In the genomic region with DNA sequence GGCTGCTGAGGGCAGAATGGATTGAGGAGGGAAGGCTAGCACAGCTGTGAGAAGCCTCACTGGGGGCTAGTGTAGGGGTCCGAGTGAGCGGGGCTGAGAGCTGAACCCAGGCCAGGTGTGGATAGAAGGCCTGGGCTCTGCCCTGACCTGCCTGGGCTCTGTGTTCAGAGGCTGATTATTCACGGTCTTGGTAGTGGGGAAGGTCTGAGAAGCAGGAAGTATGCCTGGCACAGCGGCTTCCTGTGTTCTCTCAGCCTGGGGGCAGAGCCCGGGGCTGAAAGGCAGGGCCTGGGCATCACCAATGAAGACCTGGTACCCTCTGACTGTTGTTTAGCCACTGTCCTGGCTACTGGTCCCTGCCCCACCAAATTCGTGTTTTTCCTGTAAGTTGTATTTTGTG, we compare ENCODE assay signal across 20 cellular contexts.
DNase-seq lines count a peak whose midpoint lies in the region; ATAC-seq, FAIRE-seq and TF ChIP-seq lines count a peak whose summit lies in the region.
"Had no signal": no experiment of that assay in that cellular context is flagged by ENCODE, and none has a peak within 500 bp of the region (broad histone marks: within the 10 kb centered on the region; RNA-seq: fewer than 3 reads in every experiment).

No MANE protein-coding gene starts in this region.

- H2AK5ac ChIP-seq in H1 (ENCODE audit: low read depth, low read length), result 0 out of 2 replicates have a peak overlapping the region, but pooled peaks have one; percentile 39

- no peak overlapping the region for H3K9ac ChIP-seq in H1 (replicated peaks in 1 of 4; ENCODE audit: extremely low read depth in 1 of 4, low read depth in 3 of 4, low read length in 3 of 4)

- no peak overlapping the region for H2BK20ac ChIP-seq in H1 (ENCODE audit: low read length)

- H3K27me3 ChIP-seq in RWPE2 (ENCODE audit: insufficient read depth, poor library complexity, severe bottlenecking), result no peaks in the 10 kb centered on the region
- H3K27me3 ChIP-seq in H1 (replicated peaks in 1 of 4; ENCODE audit: control insufficient read depth in 3 of 4, extremely low read depth in 1 of 4, insufficient read depth in 3 of 4, low read length in 3 of 4), result no peaks in the 10 kb centered on the region; a peak in 1 of 7 replicates
- H3K27me3 ChIP-seq: ascending aorta, tibial artery had no signal

- no peak overlapping the region for H3K14ac ChIP-seq in H1 (ENCODE audit: insufficient read length)

- H3K4me3 ChIP-seq in RWPE2 (ENCODE audit: severe bottlenecking) (no peak overlapping the region), H1 (ENCODE audit: extremely low read depth in 1 of 4, insufficient read depth in 2 of 4, low read depth in 3 of 4, low read length in 4 of 4) (no peak overlapping the region)
- H3K4me3 ChIP-seq: ascending aorta, gastroesophageal sphincter, left ventricle myocardium inferior, skin epidermis, tibial artery had no signal

- intact Hi-C loops in activated CD4-positive, alpha-beta T cell treated with anti-CD3 and anti-CD28 coated beads for 36 hours (cut with DNase I, micrococcal nuclease), result no loop called here
- intact Hi-C loops in sciatic nerve (cut with DNase I), result no loop called here

- H3K27ac ChIP-seq in RWPE2 (ENCODE audit: poor library complexity, severe bottlenecking) (peak overlapping the region; percentile 33), H1 (ENCODE audit: low read depth, low read length) (no peak overlapping the region)
- H3K27ac ChIP-seq: ascending aorta, gastroesophageal sphincter, left ventricle myocardium inferior, skin epidermis, tibial artery had no signal

- H2BK5ac ChIP-seq in H1 (ENCODE audit: low read depth, low read length), result no peak overlapping the region

- no peak for FAIRE-seq in H1 (lab: Jason Lieb, UNC)
- FAIRE-seq: A204.1 had no signal

- H3K23ac ChIP-seq in H1 (ENCODE audit: insufficient read length), result no peak overlapping the region

- H2BK120ac ChIP-seq in H1 (replicated peaks; ENCODE audit: low read depth, low read length), result no peak overlapping the region

- H3K79me1 ChIP-seq in H1 (ENCODE audit: low read depth, low read length), result no peaks in the 10 kb centered on the region

- no peak overlapping the region for H3K18ac ChIP-seq in H1 (ENCODE audit: extremely low read depth, low read length)

- no peak for TF ChIP-seq CTCF in RWPE2 (IDR thresholded peaks at IDR 0.05; ENCODE audit: poor library complexity, severe bottlenecking)
- no peak for TF ChIP-seq CTCF in H1 (IDR thresholded peaks at IDR 0.05; ENCODE audit: control extremely low read depth in 1 of 3, insufficient read depth in 1 of 3, low read depth in 1 of 3, low read length in 3 of 3)

- no peak overlapping the region for H2BK15ac ChIP-seq in H1 (ENCODE audit: low read length)

- H3K4me1 Mint-ChIP-seq in activated CD4-positive, alpha-beta T cell treated with anti-CD3 and anti-CD28 coated beads for 36 hours, result peaks cover 11% of the 10 kb centered on the region

- POLR2A ChIA-PET in activated CD4-positive, alpha-beta T cell treated with anti-CD3 and anti-CD28 coated beads for 36 hours (lab: Charles Lee), result no interaction called here
- POLR2A ChIA-PET in H1 (lab: Charles Lee; ENCODE audit: partially characterized antibody), result no interaction called here

- no peak for TF ChIP-seq EP300 in H1 (IDR thresholded peaks at IDR 0.05; ENCODE audit: borderline replicate concordance in 1 of 2, low read depth in 2 of 2, low read length in 2 of 2)

- no peaks in the 10 kb centered on the region for H3K36me3 Mint-ChIP-seq in activated CD4-positive, alpha-beta T cell treated with anti-CD3 and anti-CD28 coated beads for 36 hours (ENCODE audit: low read depth)
- H3K36me3 Mint-ChIP-seq: CD14-positive monocyte had no signal

- no peak overlapping the region for H4K8ac ChIP-seq in H1 (ENCODE audit: extremely low read depth, insufficient read depth, low read length)

- H3K36me3 ChIP-seq in RWPE2 (ENCODE audit: low read depth), result no peaks in the 10 kb centered on the region
- no peaks in the 10 kb centered on the region for H3K36me3 ChIP-seq in H1 (ENCODE audit: control insufficient read depth in 2 of 4, insufficient read depth in 4 of 4, low read length in 3 of 4)
- H3K36me3 ChIP-seq: ascending aorta, gastroesophageal sphincter, left ventricle myocardium inferior, tibial artery had no signal

- no peak overlapping the region for H3K4ac ChIP-seq in H1 (replicated peaks; ENCODE audit: insufficient read length, low read depth, low read length)

- no peak overlapping the region for H2BK12ac ChIP-seq in H1 (ENCODE audit: low read depth, low read length)

- no peaks in the 10 kb centered on the region for H3K9me3 Mint-ChIP-seq in activated CD4-positive, alpha-beta T cell treated with anti-CD3 and anti-CD28 coated beads for 36 hours (ENCODE audit: low read depth)
- H3K9me3 Mint-ChIP-seq: activated CD4-positive, alpha-beta memory T cell treated with anti-CD3 and anti-CD28 coated beads, Interleukin-2, amount 10 ng/mL, durations not matched to agents 7 days and 5 days had no signal

- no peak overlapping the region for H3K27ac Mint-ChIP-seq in activated CD4-positive, alpha-beta T cell treated with anti-CD3 and anti-CD28 coated beads for 36 hours
- H3K27ac Mint-ChIP-seq: activated CD4-positive, alpha-beta memory T cell treated with anti-CD3 and anti-CD28 coated beads, Interleukin-2, amount 10 ng/mL, durations not matched to agents 7 days and 5 days; CD14-positive monocyte had no signal

- H4K5ac ChIP-seq in H1 (ENCODE audit: insufficient read length, low read depth, low read length), result no peak overlapping the region

- H3K23me2 ChIP-seq in H1 (ENCODE audit: low read depth, low read length), result peaks cover 8% of the 10 kb centered on the region; the same call in 1 of the 2 replicates

- peak; percentile 12 for DNase-seq in activated CD4-positive, alpha-beta T cell treated with anti-CD3 and anti-CD28 coated beads for 36 hours
- no peak for DNase-seq in activated CD4-positive, alpha-beta T cell treated with anti-CD3 and anti-CD28 coated beads, Interleukin-2, amount 50 U/mL, for 1 hour
- no peak for DNase-seq in RWPE2 (ENCODE audit: low spot score)
- DNase-seq in H1 (ENCODE audit: low read depth in 1 of 2, low spot score in 2 of 2), result no peak
- no peak for DNase-seq in sciatic nerve (ENCODE audit: low spot score)
- no peak for DNase-seq in SW 1271 (lab: John Stamatoyannopoulos, UW)
- DNase-seq: activated CD4-positive, alpha-beta memory T cell treated with anti-CD3 and anti-CD28 coated beads, Interleukin-2, amount 10 ng/mL, durations not matched to agents 7 days and 5 days; GOT3; left ventricle myocardium inferior; NCI-H1417 treated with DMSO at 0.1 percent for 48 hours; NCI-H2171; PC-3; tibial artery had no signal

- H3K56ac ChIP-seq in H1 (replicated peaks; ENCODE audit: insufficient read length, low read depth, low read length), result no peak overlapping the region

- H3K9me3 ChIP-seq in RWPE2 (ENCODE audit: severe bottlenecking), result no peaks in the 10 kb centered on the region
- H3K9me3 ChIP-seq in H1 (ENCODE audit: insufficient read depth in 2 of 2, low read depth in 1 of 2, low read length in 1 of 2), result no peaks in the 10 kb centered on the region
- H3K9me3 ChIP-seq: ascending aorta, gastroesophageal sphincter, left ventricle myocardium inferior, tibial artery had no signal

- CTCF ChIA-PET in activated CD4-positive, alpha-beta T cell treated with anti-CD3 and anti-CD28 coated beads for 36 hours (lab: Charles Lee), result no interaction called here
- CTCF ChIA-PET in H1 (lab: Charles Lee; ENCODE audit: partially characterized antibody), result interaction anchor here (0.7 to 1.4 kb wide), 4 partner anchors 8 to 368 kb away, joined by 3 to 4 read pairs (median 4); no protein-coding TSS in a partner anchor

- no peak for ATAC-seq in activated CD4-positive, alpha-beta T cell treated with anti-CD3 and anti-CD28 coated beads for 36 hours
- ATAC-seq in RWPE2 (ENCODE audit: low read depth), result peak; percentile 73
- peak; percentile 34 for ATAC-seq in sciatic nerve
- ATAC-seq in HG02759 (IDR thresholded peaks at IDR 0.05; ENCODE audit: unreplicated experiment), result no peak
- no peak for ATAC-seq in HG02870 (IDR thresholded peaks at IDR 0.05; ENCODE audit: unreplicated experiment)
- ATAC-seq: gastroesophageal sphincter, PC-3 had no signal

- no peaks in the 10 kb centered on the region for H3K79me2 ChIP-seq in H1 (ENCODE audit: control insufficient read depth in 1 of 2, insufficient read depth in 2 of 2, low read length in 2 of 2)

- no peak for TF ChIP-seq POLR2A in H1 (IDR thresholded peaks at IDR 0.05; ENCODE audit: control extremely low read depth in 1 of 2, low read depth in 2 of 2, low read length in 2 of 2)

- H4K91ac ChIP-seq in H1 (replicated peaks; ENCODE audit: insufficient read length, low read length), result no peak overlapping the region

- no peaks in the 10 kb centered on the region for H4K20me1 ChIP-seq in H1 (replicated peaks in 1 of 2; ENCODE audit: control insufficient read depth in 1 of 2, insufficient read depth in 2 of 2, low read length in 2 of 2)

- WGBS in H1 (ENCODE audit: extremely low coverage in 1 of 2, insufficient coverage in 1 of 2, insufficient read length in 1 of 2, insufficient replicate concordance in 2 of 2, low coverage in 1 of 2, low lambda C conversion rate in 2 of 2, missing lambda C conversion rate in 1 of 2), 2 experiments, result 92% methylated on average over 6 of the region's 6 CpGs; no CpG with 5 or more reads in 1 of the 2 experiments

- no peak overlapping the region for H2AFZ ChIP-seq in H1 (ENCODE audit: low read length)

- H3K4me1 ChIP-seq in RWPE2 (ENCODE audit: insufficient read depth, poor library complexity, severe bottlenecking) (peaks cover 8% of the 10 kb centered on the region), H1 (replicated peaks in 1 of 4; ENCODE audit: control insufficient read depth in 3 of 4, insufficient read depth in 4 of 4, low read length in 3 of 4) (peaks cover 0 to 16% (median under 1%) of the 10 kb centered on the region in 4 experiments; a peak in 4 of 7 replicates)
- H3K4me1 ChIP-seq: ascending aorta, gastroesophageal sphincter, left ventricle myocardium inferior, tibial artery had no signal

- no peak overlapping the region for H3K4me3 Mint-ChIP-seq in activated CD4-positive, alpha-beta T cell treated with anti-CD3 and anti-CD28 coated beads for 36 hours
- H3K4me3 Mint-ChIP-seq: activated CD4-positive, alpha-beta memory T cell treated with anti-CD3 and anti-CD28 coated beads, Interleukin-2, amount 10 ng/mL, durations not matched to agents 7 days and 5 days; CD14-positive monocyte had no signal

- no peak for TF ChIP-seq RAD21 in H1 (IDR thresholded peaks at IDR 0.05 in 1 of 2, conservative IDR thresholded peaks at IDR 0.05 in 1 of 2; ENCODE audit: low read depth in 2 of 2, low read length in 2 of 2)

- H3K27me3 Mint-ChIP-seq in activated CD4-positive, alpha-beta T cell treated with anti-CD3 and anti-CD28 coated beads for 36 hours, result peaks cover 3% of the 10 kb centered on the region

- no peak overlapping the region for H3K4me2 ChIP-seq in H1 (ENCODE audit: insufficient read depth in 1 of 2, low read depth in 2 of 2, low read length in 2 of 2)

TF ChIP-seq in H1, 55 proteins besides CTCF, POLR2A, EP300 and RAD21 (continues in another document):
- no peak for TF ChIP-seq JUN (IDR thresholded peaks at IDR 0.05; ENCODE audit: low read depth, low read length)
- TF ChIP-seq BRCA1 (IDR thresholded peaks at IDR 0.05; ENCODE audit: low read depth, low read length), result no peak
- TF ChIP-seq SAP30 (IDR thresholded peaks at IDR 0.05; ENCODE audit: insufficient read depth, insufficient replicate concordance, low read length), result no peak
- TF ChIP-seq TBP (IDR thresholded peaks at IDR 0.05; ENCODE audit: low read depth, low read length), result no peak
- no peak for TF ChIP-seq HDAC6 (IDR thresholded peaks at IDR 0.05; ENCODE audit: low read depth, low read length)

Comparison
In these comparisons a context has a peak if more than half of its experiments do, and no peak if none do; other contexts are left out.
1. ATAC-seq: peak in RWPE2 (single experiment) and sciatic nerve (single experiment); none in activated CD4-positive, alpha-beta T cell treated with anti-CD3 and anti-CD28 coated beads for 36 hours (single experiment), HG02759 (single experiment) and HG02870 (single experiment).